34 cellular contexts compared by ENCODE assay signal in genomic region chr1:53241828-53242227, GRCh38. TPM values are rescaled to one million over a fixed set of nuclear protein-coding genes. Genes with fewer than 3 reads are reported as not detected.
DNase-seq lines count a peak whose midpoint lies in the region; ATAC-seq, FAIRE-seq and TF ChIP-seq lines count a peak whose summit lies in the region.
"Had no signal": no experiment of that assay in that cellular context is flagged by ENCODE, and none has a peak within 500 bp of the region (broad histone marks: within the 10 kb centered on the region; RNA-seq: fewer than 3 reads in every experiment).

No MANE protein-coding gene starts in this region.

- H3K27ac ChIP-seq in A549 (no peak overlapping the region), K562 (ENCODE audit: extremely low read depth, low read depth, low read length) (no peak overlapping the region), osteoblast (ENCODE audit: low read depth, low read length) (no peak overlapping the region)
- H3K27ac ChIP-seq: 22Rv1; BLaER1; BLaER1 treated with 17β-estradiol and CSF1 and Interleukin-3, amounts not matched to agents 10 nM and 100 nM; C4-2B had no signal

- no peak overlapping the region for H3K4me3 Mint-ChIP-seq in nephron progenitor cell
- H3K4me3 Mint-ChIP-seq: B cell; CD14-positive monocyte; CD4-positive, alpha-beta memory T cell; CD4-positive, alpha-beta T cell; CD8-positive, alpha-beta memory T cell; CD8-positive, alpha-beta T cell had no signal

- no TSS peak for BruUV-seq in K562 (replicated peaks; lab: Mats Ljungman, UMichigan)

- H4K20me1 ChIP-seq in K562 (replicated peaks; ENCODE audit: control insufficient read depth, insufficient read depth, low read length): 0 out of 2 replicates have a peak, but pooled peaks cover 4% of the 10 kb centered on the region
- H4K20me1 ChIP-seq in osteoblast (ENCODE audit: insufficient read depth, low read length): no peaks in the 10 kb centered on the region

- no peak for TF ChIP-seq RAD21 in A549 (conservative IDR thresholded peaks at IDR 0.05 in 1 of 2, IDR thresholded peaks at IDR 0.05 in 1 of 2)
- TF ChIP-seq RAD21 in K562 (CRISPR knock-in tag; conservative IDR thresholded peaks at IDR 0.05 in 1 of 2, IDR thresholded peaks at IDR 0.05 in 1 of 2): no peak

- H2AFZ ChIP-seq in K562 (ENCODE audit: low read depth, low read length) (no peak overlapping the region), osteoblast (ENCODE audit: low read length) (no peak overlapping the region)

- H3K4me2 ChIP-seq in A549 (no peak overlapping the region), K562 (ENCODE audit: insufficient read depth, low read length) (no peak overlapping the region), osteoblast (ENCODE audit: insufficient read depth, low read length) (no peak overlapping the region)
- H3K4me2 ChIP-seq: BLaER1; BLaER1 treated with 17β-estradiol and CSF1 and Interleukin-3, amounts not matched to agents 10 nM and 100 nM had no signal

- H3K9me3 ChIP-seq in A549 (no peaks in the 10 kb centered on the region), K562 (replicated peaks; ENCODE audit: control insufficient read depth, insufficient read depth, low read depth, low read length) (no peaks in the 10 kb centered on the region; the same call in 1 of the 2 replicates), osteoblast (ENCODE audit: low read depth, low read length) (no peaks in the 10 kb centered on the region)
- H3K9me3 ChIP-seq: BE2C; BLaER1; BLaER1 treated with 17β-estradiol and CSF1 and Interleukin-3, amounts not matched to agents 10 nM and 100 nM; Caco-2 had no signal

- H3K4me3 ChIP-seq in A549 (no peak overlapping the region), K562 (no peak overlapping the region), osteoblast (ENCODE audit: insufficient read depth, low read length) (no peak overlapping the region)
- H3K4me3 ChIP-seq: BLaER1; BLaER1 treated with 17β-estradiol and CSF1 and Interleukin-3, amounts not matched to agents 10 nM and 100 nM had no signal

- no peak for DNase-seq in A549 (ENCODE audit: low read depth in 1 of 2, low spot score in 1 of 2)
- DNase-seq in K562 (ENCODE audit: extremely low read depth in 1 of 4, low spot score in 3 of 4): no peak
- DNase-seq in nephron progenitor cell: no peak
- DNase-seq in osteoblast (ENCODE audit: insufficient read length, low spot score, missing footprints): no peak
- DNase-seq in posterior vena cava (ENCODE audit: low spot score): no peak
- no peak for DNase-seq in GM19239 (ENCODE audit: insufficient read length, low spot score)
- DNase-seq: 8988T; ACHN; AML-193; BE2C; C1 segment of cervical spinal cord; Caco-2; Calu3; CD4-positive, alpha-beta memory T cell; CD4-positive, alpha-beta T cell; CD4-positive, CD25-positive, alpha-beta regulatory T cell; CD8-positive, alpha-beta memory T cell; CD8-positive, alpha-beta T cell; COR-L47; DMS 273 treated with DMSO at 0.1 percent for 48 hours; DMS153; DMS53; DMS79; DMS79 treated with DMSO at 0.1 percent for 48 hours; DND-41; EL had no signal

- no peak for FAIRE-seq in A549 (lab: Jason Lieb, UNC)
- no peak for FAIRE-seq in K562 (lab: Jason Lieb, UNC)
- FAIRE-seq in GM19239 (lab: Jason Lieb, UNC): no peak
- FAIRE-seq: A204.1, D721Med had no signal

- no peak for TF ChIP-seq CTCF in A549 (IDR thresholded peaks at IDR 0.05)
- TF ChIP-seq CTCF in K562 (IDR thresholded peaks at IDR 0.05 in 2 of 3, conservative IDR thresholded peaks at IDR 0.05 in 1 of 3; ENCODE audit: insufficient read depth in 2 of 3, low read depth in 1 of 3, low read length in 3 of 3): no peak
- TF ChIP-seq CTCF in nephron progenitor cell (IDR thresholded peaks at IDR 0.05): no peak
- no peak for TF ChIP-seq CTCF in osteoblast (IDR thresholded peaks at IDR 0.05; ENCODE audit: extremely low read depth, low read depth, low read length)

- H3K27me3 ChIP-seq in K562 (ENCODE audit: control insufficient read depth in 2 of 2, insufficient read depth in 2 of 2, low read length in 2 of 2) (no peaks in the 10 kb centered on the region), osteoblast (ENCODE audit: insufficient read depth, low read length) (no peaks in the 10 kb centered on the region)
- H3K27me3 ChIP-seq: BE2C; BLaER1; BLaER1 treated with 17β-estradiol and CSF1 and Interleukin-3, amounts not matched to agents 10 nM and 100 nM had no signal

- H3K4me1 ChIP-seq in A549 (peaks cover 11% of the 10 kb centered on the region; the same call in 2 of the 3 replicates), K562 (replicated peaks in 1 of 2; ENCODE audit: control insufficient read depth in 2 of 2, insufficient read depth in 2 of 2, low read length in 2 of 2) (peaks cover 7 to 14% of the 10 kb centered on the region in 2 experiments; a peak in 3 of 5 replicates), osteoblast (ENCODE audit: insufficient read depth, low read length) (peaks cover 22% of the 10 kb centered on the region)
- H3K4me1 ChIP-seq: BE2C had no signal

- no peaks in the 10 kb centered on the region for H3K9me3 Mint-ChIP-seq in nephron progenitor cell
- H3K9me3 Mint-ChIP-seq: CD4-positive, alpha-beta T cell; CD4-positive, CD25-positive, alpha-beta regulatory T cell; CD8-positive, alpha-beta memory T cell; CD8-positive, alpha-beta T cell had no signal

- intact Hi-C loops in K562 (cut with micrococcal nuclease) (no loop called here), posterior vena cava (cut with DNase I) (no loop called here)

- H3K9me1 ChIP-seq in K562 (ENCODE audit: control insufficient read depth, insufficient read depth, low read length): no peaks in the 10 kb centered on the region

- POLR2A ChIA-PET in A549 (lab: Yijun Ruan, JAX): no interaction called here
- POLR2A ChIA-PET in K562 (lab: Yijun Ruan, JAX): no interaction called here

- no peaks in the 10 kb centered on the region for H3K36me3 Mint-ChIP-seq in nephron progenitor cell (ENCODE audit: low read depth)

- 68% methylated on average over 2 of the region's 2 CpGs for WGBS in A549 (ENCODE audit: missing lambda C conversion rate)
- 39% methylated on average over 2 of the region's 2 CpGs for WGBS in K562 (ENCODE audit: insufficient coverage, low coverage, missing lambda C conversion rate)

- TF ChIP-seq POLR2A in A549 (IDR thresholded peaks at IDR 0.05; ENCODE audit: low read length): no peak
- TF ChIP-seq POLR2A in K562 (conservative IDR thresholded peaks at IDR 0.05): no peak

- peaks cover 19% of the 10 kb centered on the region for H3K4me1 Mint-ChIP-seq in nephron progenitor cell

- no peak for ATAC-seq in A549
- no peak for ATAC-seq in K562
- ATAC-seq: CD8-positive, alpha-beta T cell had no signal

- peaks cover 15% of the 10 kb centered on the region; the same call in 2 of the 3 replicates for H3K36me3 ChIP-seq in K562 (ENCODE audit: control insufficient read depth, insufficient read depth, low read length)
- no peaks in the 10 kb centered on the region for H3K36me3 ChIP-seq in osteoblast (ENCODE audit: insufficient read depth, low read length)
- H3K36me3 ChIP-seq: BE2C had no signal

- H3K9ac ChIP-seq in K562 (ENCODE audit: insufficient read depth in 1 of 2, low read depth in 2 of 2, low read length in 2 of 2): no peak overlapping the region
- H3K9ac ChIP-seq: BLaER1; BLaER1 treated with 17β-estradiol and CSF1 and Interleukin-3, amounts not matched to agents 10 nM and 100 nM had no signal

- peak overlapping the region; percentile 7 for H3K27ac Mint-ChIP-seq in nephron progenitor cell
- H3K27ac Mint-ChIP-seq: B cell; CD14-positive monocyte; CD4-positive, alpha-beta T cell; CD4-positive, CD25-positive, alpha-beta regulatory T cell; CD8-positive, alpha-beta T cell had no signal

- peaks cover 16% of the 10 kb centered on the region for H3K79me2 ChIP-seq in K562 (ENCODE audit: control insufficient read depth, insufficient read depth, low read length)
- H3K79me2 ChIP-seq in osteoblast (ENCODE audit: insufficient read depth, low read length): peaks cover 18% of the 10 kb centered on the region

- in situ Hi-C loops in K562 (cut with MboI): no loop called here

- no peaks in the 10 kb centered on the region for H3K27me3 Mint-ChIP-seq in nephron progenitor cell (ENCODE audit: low read depth, poor library complexity)
- H3K27me3 Mint-ChIP-seq: B cell; CD4-positive, alpha-beta memory T cell; CD4-positive, alpha-beta T cell; CD4-positive, CD25-positive, alpha-beta regulatory T cell had no signal

- CTCF ChIA-PET in A549 (lab: Yijun Ruan, JAX): no interaction called here
- CTCF ChIA-PET in K562 (lab: Yijun Ruan, JAX; ENCODE audit: low intra/inter-chr PET ratio): no interaction called here

- TF ChIP-seq EP300 in A549 (IDR thresholded peaks at IDR 0.05) (no peak), K562 (IDR thresholded peaks at IDR 0.05; ENCODE audit: low read length) (no peak)

RNA-seq across cellular contexts. Expression of gene MAGOH, which starts 3.5 kb away (rescaled TPM):
- polyA plus RNA-seq in A549 (2011; rRNA removed) (33.3 and 80.2 TPM in 2 replicates), A549 (2017; fragmentation: RNase III; extraction: RNeasy Plus Mini Kit Qiagen cat#74134 plus additional on column Dnase treatment) (139 to 147 TPM (median 143 TPM) in 3 replicates), K562 (2011; rRNA removed) (80.7 and 102 TPM in 2 replicates), K562 (2014; fragmentation: Illumina TruSeq; extraction: Trizol) (184 and 190 TPM in 2 replicates), K562 (2014; fragmentation: Nextera tagmentation; extraction: Ambion mirVana) (100 to 1,000 TPM; 132 to 342 TPM), K562 (2014; rRNA removed) (243 and 263 TPM in 2 replicates)
- polyA plus RNA-seq in A549 (2012; cell fraction: cytosol; rRNA removed): 19.7 and 23.9 TPM in 2 replicates
- polyA plus RNA-seq in A549 (2012; cell fraction: nucleus; rRNA removed): 3.3 and 6.1 TPM in 2 replicates
- 33.9 and 42.6 TPM in 2 replicates for polyA minus RNA-seq in A549 (2011; rRNA and poly(A)+ RNA removed)
- total RNA-seq in K562 (2011; cell fraction: chromatin; rRNA removed; ENCODE audit: low replicate concordance): 10.5 and 25.2 TPM in 2 replicates
- 13.8 and 15.3 TPM in 2 replicates for total RNA-seq in K562 (2011; cell fraction: nucleolus; rRNA removed)
- total RNA-seq in K562 (2011; cell fraction: nucleoplasm; rRNA removed): 23.0 and 35.0 TPM in 2 replicates
- total RNA-seq in K562 (2014; rRNA removed) (106 and 125 TPM in 2 replicates), K562 (2014; rRNA removed; fragmentation: Illumina TruSeq; extraction: Trizol) (135 and 156 TPM in 2 replicates), K562 (2015; rRNA removed; fragmentation: Illumina TruSeq; extraction: Trizol) (134 and 152 TPM in 2 replicates), K562 (2021) (110 and 113 TPM in 2 replicates), osteoblast (15.6 and 22.8 TPM in 2 replicates), posterior vena cava (10 to 100 TPM; 24.0 to 32.2 TPM)
- polyA plus RNA-seq in K562 (2011; cell fraction: cytosol; rRNA removed): 10.7 and 38.1 TPM in 2 replicates
- 9.7 and 18.4 TPM in 2 replicates for polyA plus RNA-seq in K562 (2011; cell fraction: nucleus; rRNA removed)
- polyA plus RNA-seq in K562 (2012): 79.1 and 298 TPM in 2 replicates
- 71.4 and 83.4 TPM in 2 replicates for polyA minus RNA-seq in K562 (2011; rRNA and poly(A)+ RNA removed)
- polyA minus RNA-seq in K562 (2011; cell fraction: cytosol; rRNA and poly(A)+ RNA removed): 29.5 and 30.9 TPM in 2 replicates
- 18.8 and 38.3 TPM in 2 replicates for polyA minus RNA-seq in K562 (2011; cell fraction: nucleus; rRNA and poly(A)+ RNA removed)

RNA-seq across cellular contexts. Expression of gene CZIB, which starts 21.4 kb away (rescaled TPM):
- polyA plus RNA-seq in A549 (2011; rRNA removed) (60.1 and 66.2 TPM in 2 replicates), A549 (2017; fragmentation: RNase III; extraction: RNeasy Plus Mini Kit Qiagen cat#74134 plus additional on column Dnase treatment) (33.1 to 33.4 TPM (median 33.2 TPM) in 3 replicates), K562 (2011; rRNA removed) (105 and 109 TPM in 2 replicates), K562 (2014; fragmentation: Illumina TruSeq; extraction: Trizol) (65.5 and 80.0 TPM in 2 replicates), K562 (2014; fragmentation: Nextera tagmentation; extraction: Ambion mirVana) (100 to 1,000 TPM in 1 of 2 experiments, 10 to 100 TPM in 1; 97.4 to 111 TPM), K562 (2014; rRNA removed) (85.3 and 86.9 TPM in 2 replicates)
- 37.7 and 39.2 TPM in 2 replicates for polyA plus RNA-seq in A549 (2012; cell fraction: cytosol; rRNA removed)
- 25.2 and 28.7 TPM in 2 replicates for polyA plus RNA-seq in A549 (2012; cell fraction: nucleus; rRNA removed)
- polyA minus RNA-seq in A549 (2011; rRNA and poly(A)+ RNA removed): 21.9 and 25.0 TPM in 2 replicates
- total RNA-seq in K562 (2011; cell fraction: chromatin; rRNA removed; ENCODE audit: low replicate concordance): 115 and 117 TPM in 2 replicates
- 97.5 and 125 TPM in 2 replicates for total RNA-seq in K562 (2011; cell fraction: nucleolus; rRNA removed)
- total RNA-seq in K562 (2011; cell fraction: nucleoplasm; rRNA removed): 131 and 159 TPM in 2 replicates
- total RNA-seq in K562 (2014; rRNA removed) (55.4 and 65.5 TPM in 2 replicates), K562 (2014; rRNA removed; fragmentation: Illumina TruSeq; extraction: Trizol) (58.2 and 65.8 TPM in 2 replicates), K562 (2015; rRNA removed; fragmentation: Illumina TruSeq; extraction: Trizol) (61.8 and 66.8 TPM in 2 replicates), K562 (2021) (52.6 and 55.7 TPM in 2 replicates), osteoblast (63.7 and 65.4 TPM in 2 replicates), posterior vena cava (10 to 100 TPM; 49.4 to 72.5 TPM)
- polyA plus RNA-seq in K562 (2011; cell fraction: cytosol; rRNA removed): 54.1 and 73.4 TPM in 2 replicates
- polyA plus RNA-seq in K562 (2011; cell fraction: nucleus; rRNA removed): 152 and 181 TPM in 2 replicates
- 68.4 and 82.2 TPM in 2 replicates for polyA plus RNA-seq in K562 (2012)
- 41.9 and 56.1 TPM in 2 replicates for polyA minus RNA-seq in K562 (2011; rRNA and poly(A)+ RNA removed)
- polyA minus RNA-seq in K562 (2011; cell fraction: cytosol; rRNA and poly(A)+ RNA removed): 14.5 and 18.0 TPM in 2 replicates
- polyA minus RNA-seq in K562 (2011; cell fraction: nucleus; rRNA and poly(A)+ RNA removed): 71.4 and 143 TPM in 2 replicates

RNA-seq across cellular contexts. Expression of gene CPT2, which starts 45.2 kb away (rescaled TPM):
- 8.4 and 10.0 TPM in 2 replicates for polyA plus RNA-seq in A549 (2011; rRNA removed)
- polyA plus RNA-seq in A549 (2012; cell fraction: cytosol; rRNA removed): 6.3 and 7.7 TPM in 2 replicates
- polyA plus RNA-seq in A549 (2012; cell fraction: nucleus; rRNA removed): 6.0 and 6.4 TPM in 2 replicates
- polyA plus RNA-seq in A549 (2017; fragmentation: RNase III; extraction: RNeasy Plus Mini Kit Qiagen cat#74134 plus additional on column Dnase treatment): 5.5 to 5.9 TPM (median 5.6 TPM) in 3 replicates
- polyA minus RNA-seq in A549 (2011; rRNA and poly(A)+ RNA removed): 8.7 and 9.1 TPM in 2 replicates
- total RNA-seq in K562 (2011; cell fraction: chromatin; rRNA removed; ENCODE audit: low replicate concordance): 24.8 and 27.4 TPM in 2 replicates
- total RNA-seq in K562 (2011; cell fraction: nucleolus; rRNA removed): 13.9 and 18.3 TPM in 2 replicates
- total RNA-seq in K562 (2011; cell fraction: nucleoplasm; rRNA removed): 18.3 and 20.3 TPM in 2 replicates
- 19.7 and 22.9 TPM in 2 replicates for total RNA-seq in K562 (2014; rRNA removed)
- total RNA-seq in K562 (2014; rRNA removed; fragmentation: Illumina TruSeq; extraction: Trizol): 16.8 and 17.8 TPM in 2 replicates
- 17.2 and 17.9 TPM in 2 replicates for total RNA-seq in K562 (2015; rRNA removed; fragmentation: Illumina TruSeq; extraction: Trizol)
- 16.9 and 22.2 TPM in 2 replicates for total RNA-seq in K562 (2021)
- polyA plus RNA-seq in K562 (2011; rRNA removed): 16.7 and 27.1 TPM in 2 replicates
- polyA plus RNA-seq in K562 (2011; cell fraction: cytosol; rRNA removed): 21.4 and 24.5 TPM in 2 replicates
- polyA plus RNA-seq in K562 (2011; cell fraction: nucleus; rRNA removed): 8.2 and 9.6 TPM in 2 replicates
- polyA plus RNA-seq in K562 (2012): 16.1 and 29.9 TPM in 2 replicates
- polyA plus RNA-seq in K562 (2014; fragmentation: Illumina TruSeq; extraction: Trizol): 23.8 and 25.1 TPM in 2 replicates
- polyA plus RNA-seq in K562 (2014; fragmentation: Nextera tagmentation; extraction: Ambion mirVana): 1 to 10 TPM; 7.6 to 7.9 TPM
- 15.2 and 16.7 TPM in 2 replicates for polyA plus RNA-seq in K562 (2014; rRNA removed)
- polyA minus RNA-seq in K562 (2011; rRNA and poly(A)+ RNA removed): 19.4 and 20.8 TPM in 2 replicates
- polyA minus RNA-seq in K562 (2011; cell fraction: cytosol; rRNA and poly(A)+ RNA removed): 12.1 and 12.5 TPM in 2 replicates
- 6.9 and 10.6 TPM in 2 replicates for polyA minus RNA-seq in K562 (2011; cell fraction: nucleus; rRNA and poly(A)+ RNA removed)
- total RNA-seq in osteoblast: 20.6 and 24.2 TPM in 2 replicates
- total RNA-seq in posterior vena cava: 10 to 100 TPM in 1 of 2 donors, 1 to 10 TPM in 1; 9.6 to 16.6 TPM

Comparison
In these comparisons a context has a peak if more than half of its experiments do, and no peak if none do; other contexts are left out.
1. Of the 35 proteins assayed by ChIP-seq in both K562 and A549: peak only in K562: none; only in A549: none; in both: ZFP36; in neither: 34.